12 cellular contexts compared by ENCODE assay signal in genomic region chr14:59363545-59364226, GRCh38.
DNase-seq lines count a peak whose midpoint lies in the region; ATAC-seq and TF ChIP-seq lines count a peak whose summit lies in the region.
"Had no signal": no experiment of that assay in that cellular context is flagged by ENCODE, and none has a peak within 500 bp of the region (broad histone marks: within the 10 kb centered on the region; RNA-seq: fewer than 3 reads in every experiment).

No MANE protein-coding gene starts in this region.

- intact Hi-C loops in left cardiac atrium (cut with DNase I) (loop anchor here in 1 of 2 donors (5.0 to 10.0 kb wide), 2 partner anchors 64 to 89 kb away; no protein-coding TSS in a partner anchor), Right ventricle myocardium superior (cut with DNase I) (no loop called here)

- H3K36me3 ChIP-seq in brain microvascular endothelial cell (replicated peaks): peaks cover 1% of the 10 kb centered on the region
- H3K36me3 ChIP-seq in lung (ENCODE audit: control insufficient read depth in 2 of 2, insufficient read depth in 2 of 2, low read length in 2 of 2): peaks cover 0 to 8% of the 10 kb centered on the region in 2 donors

- H3K4me1 ChIP-seq in lung (ENCODE audit: control insufficient read depth in 2 of 2, insufficient read depth in 2 of 2, low read length in 2 of 2): peaks cover 9 to 21% of the 10 kb centered on the region in 2 donors

- WGBS in lung, 2 donors: 61 to 63% methylated on average over 5 of the region's 5 CpGs

- H3K4me3 ChIP-seq in brain microvascular endothelial cell (ENCODE audit: low read depth, low read length) (peak overlapping the region; percentile 9), lung (no peak overlapping the region)

- ATAC-seq in left cardiac atrium: no peak
- ATAC-seq in Right ventricle myocardium superior (ENCODE audit: poor library complexity): no peak
- ATAC-seq in lung (ENCODE audit: insufficient read depth, low FRiP score): no peak
- ATAC-seq: Panc1; stimulated activated memory B cell treated with anti-CD40 and anti-IgM and Interleukin-4, amounts not matched to agents 10 μg/mL and 1 μg/mL and 100 μg/mL, for 72 hours had no signal

- H3K27me3 ChIP-seq in brain microvascular endothelial cell (replicated peaks): no peaks in the 10 kb centered on the region
- H3K27me3 ChIP-seq in lung (ENCODE audit: control insufficient read depth, insufficient read depth): no peaks in the 10 kb centered on the region

- in situ Hi-C loops in brain microvascular endothelial cell (cut with HindIII; ENCODE audit: low pct_ligation_motif_present, low sequenced_read_pairs): no loop called here
- in situ Hi-C loops in G401 (cut with HindIII; ENCODE audit: low sequenced_read_pairs): no loop called here

- DNase-seq in left cardiac atrium: peak; percentile 21
- DNase-seq in Right ventricle myocardium superior: no peak
- peak; percentile 66 for DNase-seq in brain microvascular endothelial cell
- no peak for DNase-seq in lung (ENCODE audit: low spot score)
- DNase-seq in MV-4-11 (lab: John Stamatoyannopoulos, UW): no peak
- no peak for DNase-seq in G401 (ENCODE audit: low spot score)
- DNase-seq in NCI-H446 treated with DMSO at 0.1 percent for 48 hours (lab: John Stamatoyannopoulos, UW): no peak
- DNase-seq in Ammon's horn (ENCODE audit: low spot score): no peak
- DNase-seq: activated effector memory CD4-positive, alpha-beta T cell treated with Interleukin-2 at 50 U/mL for 16 hours; DMS79 treated with DMSO at 0.1 percent for 48 hours had no signal

- TF ChIP-seq CTCF in brain microvascular endothelial cell (IDR thresholded peaks at IDR 0.05; ENCODE audit: low read depth, low read length, missing control alignments): no peak
- no peak for TF ChIP-seq CTCF in lung (IDR thresholded peaks at IDR 0.05; ENCODE audit: control extremely low read depth, extremely low read depth)

- no peaks in the 10 kb centered on the region for H3K9me3 ChIP-seq in lung (ENCODE audit: control insufficient read depth in 2 of 2, insufficient read depth in 1 of 2, low read length in 1 of 2)

- H3K27ac ChIP-seq in brain microvascular endothelial cell (peak overlapping the region; percentile 38), lung (ENCODE audit: low read depth in 1 of 2, low read length in 1 of 2) (peak overlapping the region; percentile 40 to 90)

Comparison
In these comparisons a context has a peak if more than half of its experiments do, and no peak if none do; other contexts are left out.
1. DNase-seq: peak in left cardiac atrium (single experiment) and brain microvascular endothelial cell (single experiment); none in Right ventricle myocardium superior (single experiment), lung (single experiment), MV-4-11 (single experiment), G401 (single experiment), NCI-H446 treated with DMSO at 0.1 percent for 48 hours (single experiment) and Ammon's horn (single experiment).